In genomic region chr10:47246409-47247189, GRCh38 we compare ENCODE assay signal across 26 cellular contexts. TPM values are rescaled to one million over a fixed set of nuclear protein-coding genes. Genes with fewer than 3 reads are reported as not detected.
DNase-seq lines count a peak whose midpoint lies in the region; FAIRE-seq and TF ChIP-seq lines count a peak whose summit lies in the region.
"Had no signal": no experiment of that assay in that cellular context is flagged by ENCODE, and none has a peak within 500 bp of the region (broad histone marks: within the 10 kb centered on the region; RNA-seq: fewer than 3 reads in every experiment).

No MANE protein-coding gene starts in this region.

- H4K91ac ChIP-seq in neuronal stem cell (ENCODE audit: low read depth, low read length, poor library complexity) = no peak overlapping the region

- TF ChIP-seq CTCF in type B pancreatic cell (conservative IDR thresholded peaks at IDR 0.05) = no peak
- TF ChIP-seq CTCF in D721Med (IDR thresholded peaks at IDR 0.05; ENCODE audit: insufficient read depth, missing control alignments) = no peak

- no peak overlapping the region for H3K4me3 Mint-ChIP-seq in type B pancreatic cell
- H3K4me3 Mint-ChIP-seq: CD4-positive, alpha-beta T cell had no signal

- H3K27ac Mint-ChIP-seq in type B pancreatic cell = no peak overlapping the region
- H3K27ac Mint-ChIP-seq: CD4-positive, alpha-beta T cell had no signal

- no peak overlapping the region for H2BK120ac ChIP-seq in neuronal stem cell (ENCODE audit: low read depth, low read length)

- no peak overlapping the region for H3K18ac ChIP-seq in neuronal stem cell (ENCODE audit: low read length)

- H3K36me3 Mint-ChIP-seq in type B pancreatic cell = no peaks in the 10 kb centered on the region

- H4K8ac ChIP-seq in neuronal stem cell (ENCODE audit: low read depth, low read length) = no peak overlapping the region

- H2BK5ac ChIP-seq in neuronal stem cell (ENCODE audit: low read length) = no peak overlapping the region

- H3K9me3 ChIP-seq in KOPT-K1 (ENCODE audit: insufficient read depth, low read length, poor library complexity, severe bottlenecking) (no peaks in the 10 kb centered on the region), neuronal stem cell (replicated peaks in 1 of 2; ENCODE audit: control insufficient read depth in 2 of 2, insufficient read depth in 1 of 2, low read depth in 1 of 2, low read length in 2 of 2) (no peaks in the 10 kb centered on the region)
- H3K9me3 ChIP-seq: BLaER1 treated with 17β-estradiol and CSF1 and Interleukin-3, amounts not matched to agents 10 nM and 100 nM had no signal

- H2AK5ac ChIP-seq in neuronal stem cell (ENCODE audit: low read depth, low read length) = no peak overlapping the region

- H3K9me3 Mint-ChIP-seq in type B pancreatic cell = no peaks in the 10 kb centered on the region
- H3K9me3 Mint-ChIP-seq: CD4-positive, alpha-beta T cell had no signal

- no peak overlapping the region for H3K4me3 ChIP-seq in neuronal stem cell (ENCODE audit: low read length in 2 of 2)
- H3K4me3 ChIP-seq: BLaER1 treated with 17β-estradiol and CSF1 and Interleukin-3, amounts not matched to agents 10 nM and 100 nM had no signal

- peaks cover 13% of the 10 kb centered on the region for H3K4me1 Mint-ChIP-seq in type B pancreatic cell (ENCODE audit: unreplicated experiment)

- H3K27ac ChIP-seq in KOPT-K1 (ENCODE audit: low read depth, low read length, poor library complexity, severe bottlenecking) = peak overlapping the region; percentile 77
- H3K27ac ChIP-seq in neuronal stem cell (replicated peaks; ENCODE audit: low read length) = no peak overlapping the region
- H3K27ac ChIP-seq: BLaER1 treated with 17β-estradiol and CSF1 and Interleukin-3, amounts not matched to agents 10 nM and 100 nM; HL-60 had no signal

- peaks cover 12% of the 10 kb centered on the region for H3K27me3 Mint-ChIP-seq in type B pancreatic cell
- H3K27me3 Mint-ChIP-seq: CD4-positive, alpha-beta T cell had no signal

- no peak overlapping the region for H2BK15ac ChIP-seq in neuronal stem cell (ENCODE audit: low read length)

- no peak overlapping the region for H3K23ac ChIP-seq in neuronal stem cell (ENCODE audit: low read depth, low read length, poor library complexity)

- H2AFZ ChIP-seq in neuronal stem cell (ENCODE audit: low read length) = no peak overlapping the region

- peak; percentile 44 for DNase-seq in activated CD8-positive, alpha-beta memory T cell treated with anti-CD3 and anti-CD28 coated beads, Interleukin-2, amount 50 U/mL, for 48 hours
- DNase-seq in activated CD8-positive, alpha-beta memory T cell treated with anti-CD3 and anti-CD28 coated beads for 24 hours = no peak
- DNase-seq in neuronal stem cell (ENCODE audit: low spot score) = no peak
- peak; percentile 57 for DNase-seq in type B pancreatic cell (ENCODE audit: extremely low spot score, unreplicated experiment)
- no peak for DNase-seq in SIG-M5 (lab: John Stamatoyannopoulos, UW)
- DNase-seq in D721Med (ENCODE audit: insufficient read length, low spot score) = no peak
- DNase-seq: AML-193, DMS53, GOT3, Karpas-422, NCI-H1092, NCI-H1417 treated with DMSO at 0.1 percent for 48 hours, NCI-H1694 treated with DMSO at 0.1 percent for 48 hours, NCI-H2081, NCI-H2227 treated with DMSO at 0.1 percent for 48 hours, NCI-H526 treated with DMSO at 0.1 percent for 48 hours, Right ventricle myocardium superior, RPMI8226 had no signal

- H3K9ac ChIP-seq in neuronal stem cell (ENCODE audit: low read depth, low read length, poor library complexity) = no peak overlapping the region
- H3K9ac ChIP-seq: BLaER1 treated with 17β-estradiol and CSF1 and Interleukin-3, amounts not matched to agents 10 nM and 100 nM had no signal

- no peaks in the 10 kb centered on the region for H3K27me3 ChIP-seq in neuronal stem cell (ENCODE audit: control insufficient read depth in 3 of 3, insufficient read depth in 3 of 3, low read depth in 1 of 3, low read length in 3 of 3)

- WGBS in neuronal stem cell (ENCODE audit: extremely low coverage in 2 of 2, insufficient read length in 2 of 2, insufficient replicate concordance in 1 of 2), 2 donors = no CpG with 5 or more reads among the region's 7 CpGs

- no peak overlapping the region for H3K4me2 ChIP-seq in neuronal stem cell (ENCODE audit: insufficient read depth, low read length, poor library complexity, severe bottlenecking)

- H2BK12ac ChIP-seq in neuronal stem cell (ENCODE audit: low read length) = no peak overlapping the region

- H3K4me1 ChIP-seq in neuronal stem cell (ENCODE audit: control insufficient read depth in 2 of 2, insufficient read depth in 1 of 2, low read depth in 1 of 2, low read length in 2 of 2) = peaks cover 0 to 4% of the 10 kb centered on the region in 2 donors

- H3K36me3 ChIP-seq in KOPT-K1 (ENCODE audit: insufficient read depth, low read length) (no peaks in the 10 kb centered on the region), neuronal stem cell (replicated peaks in 1 of 2; ENCODE audit: control insufficient read depth in 2 of 2, insufficient read depth in 2 of 2, low read length in 2 of 2) (no peaks in the 10 kb centered on the region)
- H3K36me3 ChIP-seq: BLaER1 treated with 17β-estradiol and CSF1 and Interleukin-3, amounts not matched to agents 10 nM and 100 nM had no signal

- H3K14ac ChIP-seq in neuronal stem cell (ENCODE audit: low read length) = peak overlapping the region; percentile 95

- no peak overlapping the region for H3K4ac ChIP-seq in neuronal stem cell (ENCODE audit: low read length)

- FAIRE-seq in D721Med (lab: Jason Lieb, UNC) = no peak
- FAIRE-seq: G401.6 had no signal

- no peaks in the 10 kb centered on the region for H3K79me1 ChIP-seq in neuronal stem cell (ENCODE audit: low read depth, low read length)

RNA-seq across cellular contexts. Expression of gene GDF10, which starts 53.4 kb away (rescaled TPM):
- 1.3 TPM for polyA plus RNA-seq in neuronal stem cell (2013, experiment 1 of 2)
- polyA plus RNA-seq in neuronal stem cell (2013, experiment 2 of 2) = 1.5 TPM
- total RNA-seq in type B pancreatic cell (ENCODE audit: low replicate concordance) = 0.57 and 46.8 TPM in 2 replicates
- total RNA-seq: A172, NCI-H460, SK-MEL-5 had no signal

Comparison
In these comparisons a context has a peak if more than half of its experiments do, and no peak if none do; other contexts are left out.
1. DNase-seq: peak in activated CD8-positive, alpha-beta memory T cell treated with anti-CD3 and anti-CD28 coated beads, Interleukin-2, amount 50 U/mL, for 48 hours (single experiment) and type B pancreatic cell (single experiment); none in activated CD8-positive, alpha-beta memory T cell treated with anti-CD3 and anti-CD28 coated beads for 24 hours (single experiment), neuronal stem cell (single experiment), SIG-M5 (single experiment) and D721Med (single experiment).